Comparison of ENCODE assay signal across 8 cellular contexts in genomic region chr1:86913399-86913895, GRCh38. TPM values are rescaled to one million over a fixed set of nuclear protein-coding genes. Genes with fewer than 3 reads are reported as not detected.
DNase-seq lines count a peak whose midpoint lies in the region; ATAC-seq and TF ChIP-seq lines count a peak whose summit lies in the region.

No MANE protein-coding gene starts in this region.

- no peaks in the 10 kb centered on the region for H3K27me3 ChIP-seq in BLaER1 treated with 17β-estradiol and CSF1 and Interleukin-3, amounts not matched to agents 10 nM and 100 nM
- H3K27me3 ChIP-seq in esophagus muscularis mucosa (no peaks in the 10 kb centered on the region), psoas muscle (ENCODE audit: insufficient read depth in 3 of 3, low read length in 2 of 3) (no peaks in the 10 kb centered on the region)

- CTCF ChIA-PET in activated CD8-positive, alpha-beta T cell treated with anti-CD3 and anti-CD28 coated beads, Interleukin-2, amount 10 ng/mL, durations not matched to agents 7 days and 5 days (lab: Charles Lee) = interaction anchor here (1.0 to 4.1 kb wide), 5 partner anchors 10 to 209 kb away, joined by 3 to 25 read pairs (median 4); partner anchors contain the start of gene SH3GLB1

- H3K27ac Mint-ChIP-seq in activated CD8-positive, alpha-beta T cell treated with anti-CD3 and anti-CD28 coated beads, Interleukin-2, amount 10 ng/mL, durations not matched to agents 7 days and 5 days = no peak overlapping the region

- H3K36me3 ChIP-seq in BLaER1 treated with 17β-estradiol and CSF1 and Interleukin-3, amounts not matched to agents 10 nM and 100 nM = peaks cover 20 to 45% (median 37%) of the 10 kb centered on the region in 11 experiments
- peaks cover 0 to 8% (median 3%) of the 10 kb centered on the region in 4 donors for H3K36me3 ChIP-seq in esophagus muscularis mucosa
- H3K36me3 ChIP-seq in psoas muscle (ENCODE audit: insufficient read depth in 1 of 2, low read depth in 1 of 2) = peaks cover 0 to 9% of the 10 kb centered on the region in 2 donors

- peak overlapping the region; percentile 94 to 99 (median 97) for H3K9ac ChIP-seq in BLaER1 treated with 17β-estradiol and CSF1 and Interleukin-3, amounts not matched to agents 10 nM and 100 nM

- TF ChIP-seq EP300 in esophagus muscularis mucosa (IDR thresholded peaks at IDR 0.05) = no peak

- intact Hi-C loops in esophagus muscularis mucosa (cut with DNase I) = loop anchor here (10.0 kb wide), 1 partner anchor 209 kb away; the partner anchor contains the start of gene SH3GLB1
- intact Hi-C loops in psoas muscle (cut with DNase I) = loop anchor here in 1 of 2 donors (10.0 kb wide), 2 partner anchors 129 to 171 kb away; no protein-coding TSS in a partner anchor

- peaks cover 44 to 76% (median 72%) of the 10 kb centered on the region in 11 experiments; a peak in 21 of 22 replicates for H4K20me1 ChIP-seq in BLaER1 treated with 17β-estradiol and CSF1 and Interleukin-3, amounts not matched to agents 10 nM and 100 nM

- under 1% methylated on average over 17 of the region's 17 CpGs for WGBS in esophagus muscularis mucosa
- 0 to 1% (median 0%) methylated on average over 17 of the region's 17 CpGs for WGBS in psoas muscle, 3 donors

- POLR2A ChIA-PET in activated CD8-positive, alpha-beta T cell treated with anti-CD3 and anti-CD28 coated beads, Interleukin-2, amount 10 ng/mL, durations not matched to agents 7 days and 5 days (lab: Charles Lee) = interaction anchor here (0.7 to 4.1 kb wide), 4 partner anchors 133 to 992 kb away, joined by 3 to 40 read pairs (median 6); partner anchors contain the start of genes ODF2L and SH3GLB1

- H3K4me2 ChIP-seq in BLaER1 treated with 17β-estradiol and CSF1 and Interleukin-3, amounts not matched to agents 10 nM and 100 nM = peak overlapping the region; percentile 83 to 98 (median 92)

- peaks cover 29 to 65% (median 36%) of the 10 kb centered on the region in 10 experiments for H3K4me1 ChIP-seq in BLaER1 treated with 17β-estradiol and CSF1 and Interleukin-3, amounts not matched to agents 10 nM and 100 nM
- peaks cover 16 to 50% (median 39%) of the 10 kb centered on the region in 4 donors for H3K4me1 ChIP-seq in esophagus muscularis mucosa
- H3K4me1 ChIP-seq in psoas muscle = peaks cover 23% of the 10 kb centered on the region

- H3K4me3 Mint-ChIP-seq in activated CD8-positive, alpha-beta T cell treated with anti-CD3 and anti-CD28 coated beads, Interleukin-2, amount 10 ng/mL, durations not matched to agents 7 days and 5 days = no peak overlapping the region

- peak; percentile 19 for ATAC-seq in GM19351 (IDR thresholded peaks at IDR 0.05; ENCODE audit: unreplicated experiment)
- ATAC-seq in activated CD8-positive, alpha-beta T cell treated with anti-CD3 and anti-CD28 coated beads, Interleukin-2, amount 10 ng/mL, durations not matched to agents 7 days and 5 days = no peak
- ATAC-seq in psoas muscle = peak in 1 of 4 donors; percentile 2

- no peak for TF ChIP-seq CTCF in esophagus muscularis mucosa (IDR thresholded peaks at IDR 0.05)
- no peak for TF ChIP-seq CTCF in psoas muscle (IDR thresholded peaks at IDR 0.05)

- DNase-seq in NCI-H1105 (lab: John Stamatoyannopoulos, UW) (peak; percentile 16), esophagus muscularis mucosa (ENCODE audit: extremely low spot score) (no peak), psoas muscle (no peak), superior temporal gyrus (ENCODE audit: extremely low spot score) (no peak), NCI-H1048 (lab: John Stamatoyannopoulos, UW) (no peak)
- DNase-seq in activated CD8-positive, alpha-beta T cell treated with anti-CD3 and anti-CD28 coated beads, Interleukin-2, amount 10 ng/mL, durations not matched to agents 7 days and 5 days = peak; percentile 58

- no peaks in the 10 kb centered on the region for H3K27me3 Mint-ChIP-seq in activated CD8-positive, alpha-beta T cell treated with anti-CD3 and anti-CD28 coated beads, Interleukin-2, amount 10 ng/mL, durations not matched to agents 7 days and 5 days (ENCODE audit: low read depth)

- H3K4me1 Mint-ChIP-seq in activated CD8-positive, alpha-beta T cell treated with anti-CD3 and anti-CD28 coated beads, Interleukin-2, amount 10 ng/mL, durations not matched to agents 7 days and 5 days (ENCODE audit: low read depth) = peaks cover 48% of the 10 kb centered on the region

- H3K9me3 ChIP-seq in BLaER1 treated with 17β-estradiol and CSF1 and Interleukin-3, amounts not matched to agents 10 nM and 100 nM (replicated peaks in 1 of 11) = peaks cover 0 to 3% (median 0%) of the 10 kb centered on the region in 11 experiments; a peak in 6 of 22 replicates
- H3K9me3 ChIP-seq in esophagus muscularis mucosa (no peaks in the 10 kb centered on the region), psoas muscle (no peaks in the 10 kb centered on the region)

- H3K36me3 Mint-ChIP-seq in activated CD8-positive, alpha-beta T cell treated with anti-CD3 and anti-CD28 coated beads, Interleukin-2, amount 10 ng/mL, durations not matched to agents 7 days and 5 days (ENCODE audit: low read depth) = peaks cover 39% of the 10 kb centered on the region

- no peaks in the 10 kb centered on the region for H3K9me3 Mint-ChIP-seq in activated CD8-positive, alpha-beta T cell treated with anti-CD3 and anti-CD28 coated beads, Interleukin-2, amount 10 ng/mL, durations not matched to agents 7 days and 5 days (ENCODE audit: insufficient read depth)

- H3K27ac ChIP-seq in BLaER1 treated with 17β-estradiol and CSF1 and Interleukin-3, amounts not matched to agents 10 nM and 100 nM = peak overlapping the region; percentile 90 to 100 (median 96)
- H3K27ac ChIP-seq in esophagus muscularis mucosa (replicated peaks in 1 of 4) = peak overlapping the region; percentile 86 to 94 (median 89)
- peak overlapping the region; percentile 98 for H3K27ac ChIP-seq in psoas muscle

- TF ChIP-seq POLR2A in esophagus muscularis mucosa (IDR thresholded peaks at IDR 0.05; ENCODE audit: low read depth) = no peak

- H3K4me3 ChIP-seq in BLaER1 treated with 17β-estradiol and CSF1 and Interleukin-3, amounts not matched to agents 10 nM and 100 nM = peak overlapping the region; percentile 81 to 98 (median 90)
- H3K4me3 ChIP-seq in esophagus muscularis mucosa = peak overlapping the region; percentile 76 to 92 (median 86)
- H3K4me3 ChIP-seq in psoas muscle = peak overlapping the region; percentile 93

RNA-seq across cellular contexts. Expression of gene SELENOF, which starts 0.5 kb away (rescaled TPM):
- 100 to 1,000 TPM; 137 to 147 TPM for total RNA-seq in activated CD8-positive, alpha-beta T cell treated with anti-CD3 and anti-CD28 coated beads, Interleukin-2, amount 10 ng/mL, durations not matched to agents 7 days and 5 days
- total RNA-seq in esophagus muscularis mucosa (100 to 1,000 TPM in 1 of 4 donors, 10 to 100 TPM in 3; 76.8 to 103 (median 89.4) TPM), psoas muscle (10 to 100 TPM; 56.4 to 67.6 (median 61.0) TPM)
- polyA plus RNA-seq in psoas muscle = 10 to 100 TPM; 56.2 to 91.4 (median 75.2) TPM

RNA-seq across cellular contexts. Expression of gene HS2ST1, which starts 1.0 kb away (rescaled TPM):
- total RNA-seq in activated CD8-positive, alpha-beta T cell treated with anti-CD3 and anti-CD28 coated beads, Interleukin-2, amount 10 ng/mL, durations not matched to agents 7 days and 5 days = 10 to 100 TPM; 20.9 to 25.3 TPM
- total RNA-seq in esophagus muscularis mucosa (10 to 100 TPM in 2 of 4 donors, 1 to 10 TPM in 2; 8.5 to 11.6 (median 9.4) TPM), psoas muscle (10 to 100 TPM in 1 of 4 donors, 1 to 10 TPM in 3; 7.0 to 12.0 (median 9.7) TPM)
- 1 to 10 TPM; 3.3 to 8.1 (median 5.2) TPM for polyA plus RNA-seq in psoas muscle

Comparison
In these comparisons a context has a peak if more than half of its experiments do, and no peak if none do; other contexts are left out.
1. DNase-seq: peak in NCI-H1105 (single experiment) and activated CD8-positive, alpha-beta T cell treated with anti-CD3 and anti-CD28 coated beads, Interleukin-2, amount 10 ng/mL, durations not matched to agents 7 days and 5 days (single experiment); none in esophagus muscularis mucosa (single experiment), psoas muscle (0 of 2), superior temporal gyrus (single experiment) and NCI-H1048 (single experiment).
2. Peak in every context shown above with its lines, with median percentiles within 50 percentile points of each other: H3K27ac ChIP-seq and H3K4me3 ChIP-seq.